Comparison of ENCODE assay signal across 8 cellular contexts in genomic region chr1:180631766-180632325, GRCh38. TPM values are rescaled to one million over a fixed set of nuclear protein-coding genes. Genes with fewer than 3 reads are reported as not detected.
A peak's percentile ranks its signal among the peaks of the same experiment; 100 is the strongest.
DNase-seq lines count a peak whose midpoint lies in the region; FAIRE-seq and TF ChIP-seq lines count a peak whose summit lies in the region.

TSS of gene XPR1 (plus strand) at chr1:180632022. CDS start at chr1:180632202, 180 bp downstream.

- no peak within 1 kb of the TSS for H2BK15ac ChIP-seq in H9 (ENCODE audit: low read depth, low read length)

- TF ChIP-seq CTCF in H9 (conservative IDR thresholded peaks at IDR 0.05) (no peak), neural cell (IDR thresholded peaks at IDR 0.05; ENCODE audit: poor library complexity, severe bottlenecking) (peak; percentile 56), stomach (IDR thresholded peaks at IDR 0.05) (peak in 4 of 7 experiments; percentile 15 to 31 (median 25))

- H3K23ac ChIP-seq in H9 (ENCODE audit: insufficient read length, low read depth, low read length), result no peak within 1 kb of the TSS

- peak within 1 kb of the TSS in 1 of 2 experiments; percentile 46; a peak in 2 of 5 replicates for H3K4me3 Mint-ChIP-seq in H9

- H2BK5ac ChIP-seq in H9 (ENCODE audit: insufficient read length, low read length), result no peak within 1 kb of the TSS

- H3K27ac Mint-ChIP-seq in H9, result peak within 1 kb of the TSS; percentile 77 to 81 (median 80); a peak in 6 of 7 replicates

- H3K9me3 ChIP-seq in H9 (ENCODE audit: control insufficient read depth, low read depth, low read length), result no peaks in the 10 kb centered on the region
- no peaks in the 10 kb centered on the region for H3K9me3 ChIP-seq in MG63
- no peaks in the 10 kb centered on the region for H3K9me3 ChIP-seq in neural cell (ENCODE audit: low read length)
- no peaks in the 10 kb centered on the region for H3K9me3 ChIP-seq in stomach

- H4K20me1 ChIP-seq in H9 (ENCODE audit: control insufficient read depth, insufficient read depth, insufficient read length) (no peaks in the 10 kb centered on the region), neural cell (ENCODE audit: insufficient read depth) (no peaks in the 10 kb centered on the region)

- peak within 1 kb of the TSS; percentile 60 for H3K4me2 ChIP-seq in H9 (ENCODE audit: insufficient read depth, insufficient read length, low read length)
- peak within 1 kb of the TSS; percentile 60 for H3K4me2 ChIP-seq in neural cell (ENCODE audit: low read length)

- H2AFZ ChIP-seq in H9 (ENCODE audit: low read length), result peak within 1 kb of the TSS; percentile 26
- H2AFZ ChIP-seq in neural cell (ENCODE audit: low read depth, low read length), result peak within 1 kb of the TSS; percentile 34

- no peak within 1 kb of the TSS for H3K56ac ChIP-seq in H9 (ENCODE audit: insufficient read length, low read depth, low read length)

- no peak within 1 kb of the TSS for H2BK12ac ChIP-seq in H9 (ENCODE audit: insufficient read length, low read depth, low read length)

- no peaks in the 10 kb centered on the region for H3K36me3 ChIP-seq in MG63
- no peaks in the 10 kb centered on the region for H3K36me3 ChIP-seq in neural cell (ENCODE audit: insufficient read depth, low read length)
- H3K36me3 ChIP-seq in stomach, result no peaks in the 10 kb centered on the region

- H2BK20ac ChIP-seq in H9 (ENCODE audit: low read depth, low read length, poor library complexity, severe bottlenecking), result no peak within 1 kb of the TSS

- H2BK120ac ChIP-seq in H9 (ENCODE audit: low read depth, low read length, poor library complexity, severe bottlenecking), result no peak within 1 kb of the TSS

- H3K79me2 ChIP-seq in H9 (ENCODE audit: insufficient read depth, low read length) (peaks cover 6% of the 10 kb centered on the region; the same call in 1 of the 2 replicates), neural cell (replicated peaks; ENCODE audit: insufficient read depth, low read length) (peaks cover 44% of the 10 kb centered on the region)

- H3K4me3 ChIP-seq in MG63, result peak within 1 kb of the TSS; percentile 86
- peak within 1 kb of the TSS; percentile 85 for H3K4me3 ChIP-seq in neural cell (ENCODE audit: low read length)
- H3K4me3 ChIP-seq in stomach, result peak within 1 kb of the TSS; percentile 86 to 96 (median 90)

- H4K91ac ChIP-seq in H9 (ENCODE audit: insufficient read length, low read depth, low read length), result no peak within 1 kb of the TSS

- H3K4me1 Mint-ChIP-seq in H9, result peaks cover 6 to 8% of the 10 kb centered on the region in 2 experiments

- peak; percentile 47 for TF ChIP-seq RAD21 in neural cell (conservative IDR thresholded peaks at IDR 0.05)

- WGBS in H9 (ENCODE audit: extremely low coverage, insufficient read length, low lambda C conversion rate), result no CpG with 5 or more reads among the region's 41 CpGs
- 0 to 1% (median 0%) methylated on average over 21 to 41 of the region's 41 CpGs for WGBS in stomach, 5 donors

- peak within 1 kb of the TSS; percentile 76 for H3K14ac ChIP-seq in H9 (ENCODE audit: insufficient read depth, low read length)

- no peaks in the 10 kb centered on the region for H3K27me3 ChIP-seq in H9 (ENCODE audit: insufficient read depth, low read length)
- no peaks in the 10 kb centered on the region for H3K27me3 ChIP-seq in MG63
- H3K27me3 ChIP-seq in neural cell (ENCODE audit: insufficient read depth, low read depth, low read length), result no peaks in the 10 kb centered on the region
- H3K27me3 ChIP-seq in stomach, result no peaks in the 10 kb centered on the region

- no peaks in the 10 kb centered on the region for H3K9me2 ChIP-seq in neural cell (ENCODE audit: insufficient read depth, low read length)

- no peak within 1 kb of the TSS for H4K8ac ChIP-seq in H9 (replicated peaks; ENCODE audit: insufficient read length, low read depth, low read length)

- H3K23me2 ChIP-seq in H9 (ENCODE audit: insufficient read length, low read depth, low read length, poor library complexity, severe bottlenecking), result no peaks in the 10 kb centered on the region

- intact Hi-C loops in stomach (cut with DNase I; ENCODE audit: low total_unique reads), result no loop called here

- no peaks in the 10 kb centered on the region for H3K9me3 Mint-ChIP-seq in H9

- H3K36me3 Mint-ChIP-seq in H9 (ENCODE audit: insufficient read depth in 1 of 3, low read depth in 3 of 3), result no peaks in the 10 kb centered on the region

- peak; percentile 96 for FAIRE-seq in G401.6 (lab: Jason Lieb, UNC)

- H3K4me1 ChIP-seq in H9 (ENCODE audit: insufficient read depth, low read length), result peaks cover 4% of the 10 kb centered on the region; the same call in 1 of the 2 replicates
- peaks cover 0 to 43% (median 25%) of the 10 kb centered on the region in 4 donors for H3K4me1 ChIP-seq in stomach

- H3K18ac ChIP-seq in H9 (ENCODE audit: insufficient read length, low read depth, low read length), result peak within 1 kb of the TSS; percentile 79

- no peaks in the 10 kb centered on the region; the same call in 1 of the 2 replicates for H3K27me3 Mint-ChIP-seq in H9 (ENCODE audit: low read depth)

- H3K27ac ChIP-seq in H9 (ENCODE audit: insufficient read length, low read depth, low read length), result no peak within 1 kb of the TSS
- peak within 1 kb of the TSS; percentile 91 for H3K27ac ChIP-seq in neural cell (ENCODE audit: low read length)
- peak within 1 kb of the TSS; percentile 92 to 95 (median 94) for H3K27ac ChIP-seq in stomach

- no peaks in the 10 kb centered on the region for H3K79me1 ChIP-seq in H9 (ENCODE audit: insufficient read depth, low read depth, low read length, poor library complexity, severe bottlenecking)

- TF ChIP-seq POLR2A in stomach (IDR thresholded peaks at IDR 0.05), result peak in 2 of 4 donors; percentile 17 to 89

- H3T11ph ChIP-seq in H9 (ENCODE audit: low read length), result no peak within 1 kb of the TSS

- no peak within 1 kb of the TSS for H3K4ac ChIP-seq in H9 (ENCODE audit: low read depth, low read length)

- no peak for TF ChIP-seq EP300 in neural cell (conservative IDR thresholded peaks at IDR 0.05; ENCODE audit: poor library complexity, severe bottlenecking)
- no peak for TF ChIP-seq EP300 in stomach (IDR thresholded peaks at IDR 0.05)

- H4K5ac ChIP-seq in H9 (ENCODE audit: insufficient read length, low read depth, low read length), result no peak within 1 kb of the TSS

- no peak within 1 kb of the TSS for H2AK5ac ChIP-seq in H9 (ENCODE audit: insufficient read length, low read length)

- DNase-seq in H9 (peak; percentile 98), MG63 (peak; percentile 98), SHP77 treated with DMSO at 0.1 percent for 48 hours (lab: John Stamatoyannopoulos, UW) (peak; percentile 89), fibroblast of the conjunctiva (ENCODE audit: low read depth) (peak; percentile 99), stomach (peak; percentile 98)
- peak; percentile 98 for DNase-seq in activated effector memory CD4-positive, alpha-beta T cell treated with anti-CD3 and anti-CD28 coated beads, Interleukin-2, amount 50 U/mL, for 16 hours

- H3K9ac ChIP-seq in H9 (ENCODE audit: extremely low read depth, insufficient read length, low read length) (peak within 1 kb of the TSS; percentile 64), neural cell (ENCODE audit: low read length) (peak within 1 kb of the TSS; percentile 92)

- peaks cover 6% of the 10 kb centered on the region for H3F3A ChIP-seq in neural cell (ENCODE audit: insufficient read depth, low read length, poor library complexity, severe bottlenecking)

TF ChIP-seq in neural cell, 6 proteins besides CTCF, POLR2A, EP300 and RAD21:
- peak; percentile 97 for TF ChIP-seq TAF1 (IDR thresholded peaks at IDR 0.05; ENCODE audit: low read depth)
- TF ChIP-seq POLR2AphosphoS5 (IDR thresholded peaks at IDR 0.05), result peak; percentile 97
- TF ChIP-seq REST (IDR thresholded peaks at IDR 0.05; ENCODE audit: borderline replicate concordance), result peak; percentile 95
- no peak for TF ChIP-seq MXI1 (conservative IDR thresholded peaks at IDR 0.05; ENCODE audit: poor library complexity, severe bottlenecking)
- peak; percentile 14 for TF ChIP-seq SMC3 (conservative IDR thresholded peaks at IDR 0.05; ENCODE audit: poor library complexity)
TF ChIP-seq in neural cell: peak in this region for 4.

RNA-seq across cellular contexts. Expression of gene XPR1, which starts in this region (rescaled TPM):
- total RNA-seq in H9 (2021), result 34.1 and 35.1 TPM in 2 replicates
- total RNA-seq in MG63 (2014; rRNA removed; shearing (Covaris generic); ENCODE audit: low replicate concordance), result 12.8 and 15.4 TPM in 2 replicates
- polyA plus RNA-seq in neural cell, result 174 and 185 TPM in 2 replicates
- polyA minus RNA-seq in neural cell, result 547 and 627 TPM in 2 replicates
- 10 to 100 TPM in 3 of 5 donors, 1 to 10 TPM in 2; 3.5 to 27.0 (median 10.3) TPM for total RNA-seq in stomach
- polyA plus RNA-seq in stomach, result 1 to 10 TPM in 2 of 3 donors, under 1 TPM in 1; 0.92 to 3.4 (median 1.7) TPM

Comparison
In these comparisons a context has a peak if more than half of its experiments do, and no peak if none do; other contexts are left out.
1. RNA of gene XPR1 (polyA plus RNA-seq): 174 to 185 TPM in neural cell; 0.92 to 3.4 TPM in stomach; every median in the first group is over 10 times any median in the second.
2. Peak in every context shown above with its lines, with median percentiles within 50 percentile points of each other: DNase-seq and H3K4me3 ChIP-seq.